Comparison of ENCODE assay signal across 8 cellular contexts in the genomic region with DNA sequence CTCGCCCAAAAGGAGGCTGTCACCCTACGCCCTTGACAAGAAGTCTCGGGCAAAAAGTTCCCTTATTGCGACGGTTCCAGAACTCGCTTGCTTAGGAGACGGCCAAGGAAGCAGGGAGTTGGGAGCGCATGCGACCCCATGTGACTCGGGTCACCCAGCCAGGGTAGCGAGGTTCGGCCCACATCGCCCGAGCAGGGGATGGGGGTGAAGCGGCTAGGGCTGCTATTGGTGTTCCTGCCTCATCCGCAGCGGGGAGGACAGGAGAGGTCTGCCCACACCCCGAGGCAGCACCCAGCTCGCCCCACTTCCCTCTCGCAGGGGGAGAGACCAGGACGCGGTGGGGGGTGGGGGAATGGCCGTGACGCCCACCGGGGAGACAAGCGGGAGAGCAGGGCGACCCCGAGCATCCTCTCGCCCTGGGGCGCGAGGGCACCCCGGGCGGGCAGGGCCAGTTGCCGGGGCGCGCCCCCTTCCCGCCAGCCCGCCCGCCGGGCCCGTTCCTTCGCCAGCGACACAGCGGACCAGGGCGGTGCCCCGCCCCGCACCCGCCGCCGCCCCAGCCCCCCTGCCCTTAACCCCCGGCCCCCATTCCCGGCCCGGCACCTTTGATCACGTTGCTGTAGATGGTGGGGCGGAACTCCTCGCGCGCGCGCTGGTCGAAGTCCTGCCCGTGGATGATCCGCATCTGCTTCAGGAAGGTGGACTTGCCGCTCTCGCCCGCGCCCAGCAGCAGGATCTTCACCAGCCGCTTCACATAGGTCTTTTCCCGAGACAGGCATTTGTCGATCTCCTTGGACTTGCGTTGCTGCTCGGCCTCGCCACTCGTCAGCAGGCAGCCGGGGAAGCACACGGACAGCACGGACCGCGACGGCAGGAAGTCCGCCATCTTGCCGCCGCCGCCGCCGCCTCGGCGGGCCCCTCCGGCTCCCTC. TPM values are rescaled to one million over a fixed set of nuclear protein-coding genes. Genes with fewer than 3 reads are reported as not detected.
A peak's percentile ranks its signal among the peaks of the same experiment; 100 is the strongest.
DNase-seq lines count a peak whose midpoint lies in the region; ATAC-seq and TF ChIP-seq lines count a peak whose summit lies in the region.

No MANE protein-coding gene starts in this region.

- peak; percentile 42 for DNase-seq in A673 (ENCODE audit: low spot score)
- DNase-seq in activated naive CD8-positive, alpha-beta T cell treated with anti-CD3 and anti-CD28 coated beads for 36 hours = peak; percentile 63
- DNase-seq in cardiac septum (ENCODE audit: low spot score) = peak; percentile 86
- DNase-seq in ovary = peak; percentile 59 to 69 (median 67)

- peak overlapping the region; percentile 98 for H3K27ac Mint-ChIP-seq in activated naive CD8-positive, alpha-beta T cell treated with anti-CD3 and anti-CD28 coated beads for 36 hours

- ATAC-seq in GM18505 (IDR thresholded peaks at IDR 0.05; ENCODE audit: unreplicated experiment) = peak; percentile 3
- peak; percentile 23 for ATAC-seq in HG03064 (IDR thresholded peaks at IDR 0.05; ENCODE audit: low read depth, unreplicated experiment)

- H3K36me3 ChIP-seq in A673 (ENCODE audit: insufficient read depth, low read length, poor library complexity, severe bottlenecking) (peaks cover 21% of the 10 kb centered on the region), ovary (no peaks in the 10 kb centered on the region), urinary bladder (ENCODE audit: insufficient read depth) (no peaks in the 10 kb centered on the region)

- 0 to 1% (median 1%) methylated on average over 54 to 89 of the region's 89 CpGs for WGBS in ovary, 3 donors
- WGBS in urinary bladder = under 1% methylated on average over 88 of the region's 89 CpGs

- no TSS peak for BruUV-seq in A673 (replicated peaks; lab: Mats Ljungman, UMichigan)

- peak overlapping the region; percentile 97 for H3K4me3 Mint-ChIP-seq in activated naive CD8-positive, alpha-beta T cell treated with anti-CD3 and anti-CD28 coated beads for 36 hours

- TF ChIP-seq CTCF in A673 (conservative IDR thresholded peaks at IDR 0.05; ENCODE audit: low read depth, low read length) = no peak
- TF ChIP-seq CTCF in ovary (IDR thresholded peaks at IDR 0.05) = no peak

- POLR2A ChIA-PET in A673 (lab: Charles Lee; ENCODE audit: low non-redundant PET) = interaction anchor here (0.6 kb wide), 3 partner anchors 32 to 973 kb away, joined by 4 to 15 read pairs (median 5); no protein-coding TSS in a partner anchor

- peaks cover 34% of the 10 kb centered on the region for H3K4me1 Mint-ChIP-seq in activated naive CD8-positive, alpha-beta T cell treated with anti-CD3 and anti-CD28 coated beads for 36 hours

- peak overlapping the region; percentile 61 for H3K4me3 ChIP-seq in A673 (ENCODE audit: low read depth, low read length, poor library complexity, severe bottlenecking)
- peak overlapping the region; percentile 92 for H3K4me3 ChIP-seq in ovary
- peak overlapping the region; percentile 62 for H3K4me3 ChIP-seq in urinary bladder (ENCODE audit: low read depth, low read length)

- H3K9me3 Mint-ChIP-seq in activated naive CD8-positive, alpha-beta T cell treated with anti-CD3 and anti-CD28 coated beads for 36 hours = no peaks in the 10 kb centered on the region

- CTCF ChIA-PET in A673 (lab: Charles Lee) = interaction anchor here (0.6 to 0.7 kb wide), 2 partner anchors 79 to 95 kb away, joined by 3 read pairs; no protein-coding TSS in a partner anchor

- no peak for TF ChIP-seq EP300 in ovary (IDR thresholded peaks at IDR 0.05)

- intact Hi-C loops in A673 (cut with micrococcal nuclease; ENCODE audit: unreplicated experiment) (loop anchor here (5.0 kb wide), 1 partner anchor 89 kb away; no protein-coding TSS in a partner anchor), cardiac septum (cut with DNase I) (loop anchor here (1.0 to 5.0 kb wide), 2 partner anchors 46 to 81 kb away; no protein-coding TSS in a partner anchor), ovary (cut with DNase I) (loop anchor here (2.0 to 10.0 kb wide), 4 partner anchors 45 to 79 kb away; no protein-coding TSS in a partner anchor)

- H3K4me1 ChIP-seq in A673 (ENCODE audit: insufficient read depth, low read length, poor library complexity, severe bottlenecking) = peaks cover 10% of the 10 kb centered on the region
- peaks cover 4% of the 10 kb centered on the region for H3K4me1 ChIP-seq in ovary (ENCODE audit: insufficient read depth)
- no peaks in the 10 kb centered on the region for H3K4me1 ChIP-seq in urinary bladder (ENCODE audit: insufficient read depth)

- H3K27ac ChIP-seq in A673 (ENCODE audit: low read depth, low read length, poor library complexity, severe bottlenecking) = peak overlapping the region; percentile 95
- peak overlapping the region; percentile 91 for H3K27ac ChIP-seq in ovary
- peak overlapping the region; percentile 87 for H3K27ac ChIP-seq in urinary bladder (ENCODE audit: low read depth)

- H3K9me3 ChIP-seq in A673 (ENCODE audit: low read depth, low read length, poor library complexity, severe bottlenecking) (no peaks in the 10 kb centered on the region), ovary (no peaks in the 10 kb centered on the region)

- peaks cover 41% of the 10 kb centered on the region for H3K36me3 Mint-ChIP-seq in activated naive CD8-positive, alpha-beta T cell treated with anti-CD3 and anti-CD28 coated beads for 36 hours

- peaks cover 4% of the 10 kb centered on the region for H3K27me3 Mint-ChIP-seq in activated naive CD8-positive, alpha-beta T cell treated with anti-CD3 and anti-CD28 coated beads for 36 hours

- TF ChIP-seq POLR2A in GM18505 (IDR thresholded peaks at IDR 0.05; ENCODE audit: borderline replicate concordance, extremely low read depth, insufficient read depth, insufficient read length) = peak; percentile 28
- peak; percentile 36 for TF ChIP-seq POLR2A in Raji (IDR thresholded peaks at IDR 0.05; ENCODE audit: insufficient read depth, low read depth, low read length)
- no peak for TF ChIP-seq POLR2A in ovary (IDR thresholded peaks at IDR 0.05)

- no peaks in the 10 kb centered on the region for H3K27me3 ChIP-seq in A673 (replicated peaks; ENCODE audit: insufficient read depth, low read depth, low read length, poor library complexity)
- H3K27me3 ChIP-seq in ovary = no peaks in the 10 kb centered on the region

RNA-seq across cellular contexts. Expression of gene GNA13, which starts 0.6 kb away (rescaled TPM):
- total RNA-seq in A673 (2021) (39.2 and 41.2 TPM in 2 replicates), cardiac septum (19.0 TPM), ovary (10 to 100 TPM; 39.9 to 48.8 (median 45.7) TPM), urinary bladder (106 TPM)
- total RNA-seq in activated naive CD8-positive, alpha-beta T cell treated with anti-CD3 and anti-CD28 coated beads for 36 hours = 10 to 100 TPM; 53.8 to 54.2 TPM
- polyA plus RNA-seq in ovary (10 to 100 TPM; 20.9 to 30.1 TPM), urinary bladder (27.8 TPM)

Comparison
In these comparisons a context has a peak if more than half of its experiments do, and no peak if none do; other contexts are left out.
1. Peak in every context shown above with its lines: DNase-seq, ATAC-seq, H3K4me3 ChIP-seq and H3K27ac ChIP-seq.